Comparison of ENCODE assay signal across 15 cellular contexts in the genomic region with DNA sequence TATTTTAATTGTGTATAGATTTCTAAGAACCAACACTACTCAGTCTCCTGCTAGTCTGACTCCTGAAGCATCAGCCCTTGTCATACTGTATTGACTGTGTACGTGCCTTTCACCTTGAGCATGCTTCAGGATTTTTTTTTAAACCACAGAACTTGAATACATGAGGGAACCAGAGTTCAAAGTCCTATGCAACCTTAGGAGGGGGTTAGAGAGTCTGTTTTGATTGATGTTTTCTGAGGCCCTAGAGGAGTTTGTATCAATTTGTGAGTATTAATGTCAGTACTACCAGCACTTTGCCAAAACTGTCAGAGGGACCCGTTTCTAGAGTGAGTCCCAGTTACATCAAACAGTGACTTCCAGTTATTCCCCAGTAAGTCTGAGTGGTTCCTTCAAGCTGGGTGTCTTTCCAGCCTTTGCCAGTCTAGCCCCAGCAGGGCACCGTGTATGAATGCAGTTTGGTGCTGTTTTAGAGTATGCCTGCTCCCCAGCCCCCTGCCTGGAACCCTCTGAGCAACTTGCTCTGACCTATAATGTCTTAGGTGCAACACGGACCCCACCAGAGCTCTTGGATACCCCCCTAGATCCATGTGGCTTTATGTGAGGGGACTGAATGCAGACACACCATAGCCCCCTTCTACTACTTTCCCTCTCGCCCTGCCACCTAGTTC. TPM values are rescaled to one million over a fixed set of nuclear protein-coding genes. Genes with fewer than 3 reads are reported as not detected.
DNase-seq lines count a peak whose midpoint lies in the region; ATAC-seq and TF ChIP-seq lines count a peak whose summit lies in the region.
"Had no signal": no experiment of that assay in that cellular context is flagged by ENCODE, and none has a peak within 500 bp of the region (broad histone marks: within the 10 kb centered on the region; RNA-seq: fewer than 3 reads in every experiment).

No MANE protein-coding gene starts in this region.

- H3K79me2 ChIP-seq in hepatocyte = no peaks in the 10 kb centered on the region

- 86% methylated on average over 5 of the region's 5 CpGs for WGBS in hepatocyte (ENCODE audit: low lambda C conversion rate, missing lambda C conversion rate)

- H3K36me3 ChIP-seq in hepatocyte (replicated peaks; ENCODE audit: insufficient read depth, low read depth) (no peaks in the 10 kb centered on the region), skeletal muscle satellite cell (ENCODE audit: insufficient read depth, low read length) (peaks cover 30% of the 10 kb centered on the region), uterus (no peaks in the 10 kb centered on the region)

- H4K20me1 ChIP-seq in hepatocyte (ENCODE audit: insufficient read depth, poor library complexity, severe bottlenecking) = peaks cover 8% of the 10 kb centered on the region

- intact Hi-C loops in Right ventricle myocardium inferior (cut with DNase I) = no loop called here
- intact Hi-C loops in cardiac septum (cut with DNase I) = no loop called here
- intact Hi-C loops in uterus (cut with DNase I; ENCODE audit: low total_unique reads) = no loop called here

- no peak overlapping the region for H2AFZ ChIP-seq in hepatocyte

- H3K4me3 ChIP-seq in hepatocyte (no peak overlapping the region), skeletal muscle satellite cell (ENCODE audit: low read length) (no peak overlapping the region), uterus (no peak overlapping the region)

- no peaks in the 10 kb centered on the region for H3K9me2 ChIP-seq in hepatocyte (replicated peaks; ENCODE audit: insufficient read depth)

- no peak for TF ChIP-seq POLR2A in uterus (IDR thresholded peaks at IDR 0.05)

- H3K4me2 ChIP-seq in hepatocyte (no peak overlapping the region), skeletal muscle satellite cell (ENCODE audit: low read length) (peak overlapping the region; percentile 4)

- H3K4me1 ChIP-seq in hepatocyte (ENCODE audit: insufficient read depth) (peaks cover 13% of the 10 kb centered on the region), skeletal muscle satellite cell (ENCODE audit: control insufficient read depth, insufficient read depth, low read length) (peaks cover 30% of the 10 kb centered on the region), uterus (no peaks in the 10 kb centered on the region)

- H3K9me3 ChIP-seq in hepatocyte (ENCODE audit: low read depth) = no peaks in the 10 kb centered on the region
- no peaks in the 10 kb centered on the region for H3K9me3 ChIP-seq in skeletal muscle satellite cell (replicated peaks; ENCODE audit: low read length)
- no peaks in the 10 kb centered on the region for H3K9me3 ChIP-seq in uterus

- DNase-seq in Right ventricle myocardium inferior (ENCODE audit: missing footprints) (peak; percentile 55), cardiac septum (ENCODE audit: low spot score) (no peak), amniotic epithelial cell (ENCODE audit: low read depth) (peak; percentile 19), hepatocyte (ENCODE audit: low spot score) (no peak), SKM-1 treated with dmso at 0.1 percent for 144 hours (lab: John Stamatoyannopoulos, UW; ENCODE audit: unreplicated experiment) (no peak), uterus (no peak), SKM-1 (lab: John Stamatoyannopoulos, UW; ENCODE audit: unreplicated experiment) (no peak)
- DNase-seq: activated CD4-positive, alpha-beta T cell treated with anti-CD3 and anti-CD28 coated beads, Interleukin-2, amount 10 ng/mL, durations not matched to agents 7 days and 5 days; activated T-cell treated with anti-CD3 and anti-CD28 coated beads for 4 hours; effector CD4-positive, alpha-beta T cell; naive thymus-derived CD4-positive, alpha-beta T cell; NCI-H1048; NCI-H2171; T-helper 9 cell had no signal

- no peak for ATAC-seq in Right ventricle myocardium inferior
- ATAC-seq: naive thymus-derived CD4-positive, alpha-beta T cell had no signal

- peak overlapping the region; percentile 53 for H3K27ac ChIP-seq in hepatocyte
- no peak overlapping the region for H3K27ac ChIP-seq in uterus

- TF ChIP-seq CTCF in hepatocyte (IDR thresholded peaks at IDR 0.05; ENCODE audit: poor library complexity) (no peak), uterus (IDR thresholded peaks at IDR 0.05) (no peak)

- no peak overlapping the region for H3K9ac ChIP-seq in skeletal muscle satellite cell (ENCODE audit: low read depth, low read length)

- no peaks in the 10 kb centered on the region for H3K27me3 ChIP-seq in hepatocyte
- no peaks in the 10 kb centered on the region for H3K27me3 ChIP-seq in skeletal muscle satellite cell (ENCODE audit: control insufficient read depth, insufficient read depth, low read length)
- no peaks in the 10 kb centered on the region for H3K27me3 ChIP-seq in uterus

RNA-seq across cellular contexts. Expression of a gene that starts 8.5 kb away (rescaled TPM):
- total RNA-seq in Right ventricle myocardium inferior (113 TPM), cardiac septum (117 TPM), hepatocyte (4.9 and 8.6 TPM in 2 replicates), uterus (10 to 100 TPM in 1 of 4 donors, 1 to 10 TPM in 3; 1.2 to 23.2 (median 2.8) TPM)
- polyA plus RNA-seq in hepatocyte = 8.4 and 10.6 TPM in 2 replicates
- total RNA-seq in skeletal muscle satellite cell (2012; rRNA removed) = 2.0 TPM in 2 replicates

RNA-seq across cellular contexts. Expression of a gene that starts 35.8 kb away (rescaled TPM):
- total RNA-seq in Right ventricle myocardium inferior (12.9 TPM), cardiac septum (11.0 TPM), hepatocyte (19.3 and 26.1 TPM in 2 replicates), uterus (10 to 100 TPM in 2 of 4 donors, 1 to 10 TPM in 2; 9.5 to 17.5 (median 12.5) TPM)
- polyA plus RNA-seq in hepatocyte = 31.5 and 32.7 TPM in 2 replicates
- 10.6 and 11.8 TPM in 2 replicates for total RNA-seq in skeletal muscle satellite cell (2012; rRNA removed)

Comparison
In these comparisons a context has a peak if more than half of its experiments do, and no peak if none do; other contexts are left out.
1. DNase-seq: peak in Right ventricle myocardium inferior (single experiment) and amniotic epithelial cell (single experiment); none in cardiac septum (single experiment), hepatocyte (single experiment), SKM-1 treated with dmso at 0.1 percent for 144 hours (single experiment), uterus (0 of 2) and SKM-1 (single experiment).